ENCODE assay signal across 8 cellular contexts in genomic region chr6:43060034-43060754, GRCh38. TPM values are rescaled to one million over a fixed set of nuclear protein-coding genes. Genes with fewer than 3 reads are reported as not detected.
DNase-seq lines count a peak whose midpoint lies in the region; ATAC-seq, FAIRE-seq and TF ChIP-seq lines count a peak whose summit lies in the region.

No MANE protein-coding gene starts in this region.

- no peak for FAIRE-seq in RCC 7860 (lab: Jason Lieb, UNC)

- H3K4me1 ChIP-seq in Caco-2 (peaks cover 24% of the 10 kb centered on the region), thoracic aorta (ENCODE audit: control insufficient read depth in 1 of 2, low read depth in 2 of 2) (peaks cover 9 to 25% of the 10 kb centered on the region in 2 donors)

- POLR2A ChIA-PET in Caco-2 (lab: Charles Lee) = interaction anchor here (0.6 to 2.4 kb wide), 12 partner anchors 15 to 431 kb away, joined by 3 to 22 read pairs (median 5); partner anchors contain the start of genes CNPY3, KLHDC3, MEA1 and PPP2R5D

- no peaks in the 10 kb centered on the region for H3K9me3 ChIP-seq in Caco-2
- H3K9me3 ChIP-seq in thoracic aorta = no peaks in the 10 kb centered on the region

- H3K4me3 ChIP-seq in Caco-2 (ENCODE audit: low read depth, low read length) (peak overlapping the region; percentile 79), brain microvascular endothelial cell (ENCODE audit: low read depth, low read length) (peak overlapping the region; percentile 82), thoracic aorta (peak overlapping the region; percentile 80)

- H3K27me3 Mint-ChIP-seq in Caco-2 (ENCODE audit: insufficient read depth, unreplicated experiment) = no peaks in the 10 kb centered on the region

- CTCF ChIA-PET in Caco-2 (lab: Charles Lee) = interaction anchor here (0.6 to 1.3 kb wide), 6 partner anchors 37 to 214 kb away, joined by 3 to 7 read pairs (median 4); partner anchors contain the start of gene RRP36

- H3K27ac ChIP-seq in brain microvascular endothelial cell (peak overlapping the region; percentile 90), layer of hippocampus (ENCODE audit: low read depth, low read length) (peak overlapping the region; percentile 96), thoracic aorta (peak overlapping the region; percentile 59 to 73)

- H3K27ac Mint-ChIP-seq in Caco-2 (ENCODE audit: unreplicated experiment) = peak overlapping the region; percentile 82

- no peaks in the 10 kb centered on the region for H3K27me3 ChIP-seq in Caco-2 (replicated peaks; ENCODE audit: control insufficient read depth, insufficient read depth, low read length)
- H3K27me3 ChIP-seq in brain microvascular endothelial cell (replicated peaks) = no peaks in the 10 kb centered on the region
- H3K27me3 ChIP-seq in layer of hippocampus (ENCODE audit: control insufficient read depth, insufficient read depth, low read length) = no peaks in the 10 kb centered on the region
- H3K27me3 ChIP-seq in thoracic aorta (replicated peaks; ENCODE audit: insufficient read depth) = no peaks in the 10 kb centered on the region

- no peak for TF ChIP-seq CTCF in Caco-2 (IDR thresholded peaks at IDR 0.05; ENCODE audit: insufficient read depth in 1 of 2, low read depth in 1 of 2, low read length in 1 of 2, severe bottlenecking in 1 of 2, unreplicated experiment in 1 of 2)
- no peak for TF ChIP-seq CTCF in brain microvascular endothelial cell (IDR thresholded peaks at IDR 0.05; ENCODE audit: low read depth, low read length, missing control alignments)
- TF ChIP-seq CTCF in thoracic aorta (IDR thresholded peaks at IDR 0.05) = no peak

- peak overlapping the region; percentile 88 for H3K4me3 Mint-ChIP-seq in Caco-2 (ENCODE audit: unreplicated experiment)

- no TSS peak for BruUV-seq in Caco-2 (replicated peaks; lab: Mats Ljungman, UMichigan)

- intact Hi-C loops in Caco-2 (cut with micrococcal nuclease; ENCODE audit: unreplicated experiment) = loop anchor here (1.0 kb wide), 1 partner anchor 46 kb away; the partner anchor contains the start of gene KLHDC3

- DNase-seq in Caco-2 (peak; percentile 77 to 87), LoVo (ENCODE audit: low spot score) (peak; percentile 50), brain microvascular endothelial cell (no peak), thoracic aorta (ENCODE audit: low spot score) (no peak), RCC 7860 (ENCODE audit: low spot score) (no peak), hepatic stellate cell (ENCODE audit: low spot score) (no peak)

- in situ Hi-C loops in brain microvascular endothelial cell (cut with HindIII; ENCODE audit: low pct_ligation_motif_present, low sequenced_read_pairs) = no loop called here

- H3K4me1 Mint-ChIP-seq in Caco-2 (ENCODE audit: low read depth, unreplicated experiment) = peaks cover 34% of the 10 kb centered on the region

- peaks cover 56% of the 10 kb centered on the region for H3K36me3 Mint-ChIP-seq in Caco-2 (ENCODE audit: insufficient read depth, unreplicated experiment)

- H3K9me3 Mint-ChIP-seq in Caco-2 (ENCODE audit: unreplicated experiment) = no peaks in the 10 kb centered on the region

- ATAC-seq in thoracic aorta (ENCODE audit: insufficient number of reproducible peaks, low FRiP score, low read depth) = no peak
- no peak for ATAC-seq in GM18868 (IDR thresholded peaks at IDR 0.05; ENCODE audit: unreplicated experiment)

- H3K36me3 ChIP-seq in Caco-2 (ENCODE audit: control insufficient read depth, insufficient read depth, low read length) (peaks cover 6% of the 10 kb centered on the region; the same call in 1 of the 2 replicates), brain microvascular endothelial cell (replicated peaks) (peaks cover 6% of the 10 kb centered on the region), thoracic aorta (peaks cover 6% of the 10 kb centered on the region)

RNA-seq across cellular contexts. Expression of gene KLC4, which starts 0.8 kb away (rescaled TPM):
- total RNA-seq in Caco-2 (2022) (47.7 and 52.7 TPM in 2 replicates), thoracic aorta (10 to 100 TPM; 22.9 to 33.5 TPM)

RNA-seq across cellular contexts. Expression of gene MRPL2, which starts 1.0 kb away (rescaled TPM):
- total RNA-seq in Caco-2 (2022) (123 and 124 TPM in 2 replicates), thoracic aorta (10 to 100 TPM in 1 of 2 donors, 1 to 10 TPM in 1; 7.4 to 10.6 TPM)

RNA-seq across cellular contexts. Expression of gene CUL7, which starts 6.5 kb away (rescaled TPM):
- total RNA-seq in Caco-2 (2022) = 25.3 and 26.7 TPM in 2 replicates
- 10 to 100 TPM; 10.0 to 14.8 TPM for total RNA-seq in thoracic aorta

RNA-seq across cellular contexts. Expression of gene PTK7, which starts 15.9 kb away (rescaled TPM):
- 175 and 180 TPM in 2 replicates for total RNA-seq in Caco-2 (2022)
- 1 to 10 TPM; 4.5 to 6.8 TPM for total RNA-seq in thoracic aorta

RNA-seq across cellular contexts. Expression of gene RRP36, which starts 38.8 kb away (rescaled TPM):
- total RNA-seq in Caco-2 (2022) = 71.0 and 74.9 TPM in 2 replicates
- 10 to 100 TPM; 61.6 to 76.2 TPM for total RNA-seq in thoracic aorta

Comparison
In these comparisons a context has a peak if more than half of its experiments do, and no peak if none do; other contexts are left out.
1. DNase-seq: peak in Caco-2 (2 of 2) and LoVo (single experiment); none in brain microvascular endothelial cell (single experiment), thoracic aorta (single experiment), RCC 7860 (single experiment) and hepatic stellate cell (single experiment).
2. RNA of gene MRPL2, which starts 1.0 kb away (total RNA-seq): 123 to 124 TPM in Caco-2; 7.4 to 10.6 TPM in thoracic aorta; every median in the first group is over 10 times any median in the second.
3. Peak in every context shown above with its lines, with median percentiles within 50 percentile points of each other: H3K4me3 ChIP-seq and H3K27ac ChIP-seq.